ENCODE assay signal across 9 cellular contexts in the genomic region with DNA sequence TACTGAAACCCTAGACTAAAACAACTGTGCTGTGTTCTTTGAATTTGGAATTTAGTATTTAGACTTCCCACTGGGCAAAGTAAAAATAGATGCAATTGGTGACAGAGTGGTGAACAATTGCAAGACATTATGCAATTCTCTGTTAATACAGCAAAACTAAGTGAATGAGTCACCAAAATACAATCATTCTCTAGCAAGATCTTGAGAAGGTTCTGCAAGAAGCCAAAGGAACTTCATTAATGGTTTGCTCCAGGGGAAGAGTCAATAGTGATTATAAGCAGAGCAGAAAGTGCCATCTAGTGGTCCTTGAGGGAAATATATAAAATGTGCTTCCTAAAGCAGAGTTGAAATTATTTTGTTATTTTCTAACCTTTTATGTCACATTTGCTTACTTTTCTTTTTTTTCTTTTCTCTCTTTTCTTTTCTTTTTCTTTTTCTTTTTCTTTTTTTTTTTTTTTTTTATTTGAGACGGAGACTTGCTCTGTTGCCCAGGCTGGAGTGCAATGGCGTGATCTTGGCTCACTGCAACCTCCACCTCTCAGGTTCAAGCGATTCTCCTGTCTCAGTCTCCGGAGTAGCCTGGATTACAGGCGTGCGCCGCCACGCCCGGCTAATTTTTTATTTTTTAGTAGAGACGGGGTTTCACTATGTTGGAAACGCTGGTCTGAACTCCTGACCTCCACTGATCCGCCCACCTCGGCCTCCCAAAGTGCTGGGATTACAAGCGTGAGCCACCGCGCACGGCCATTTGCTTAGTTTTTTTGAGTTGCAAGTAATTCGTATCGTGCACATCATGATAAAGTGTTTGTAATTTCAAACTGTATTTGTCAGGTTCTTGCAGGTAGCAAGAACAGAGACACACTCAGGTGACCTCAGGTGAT.
DNase-seq lines count a peak whose midpoint lies in the region; ATAC-seq lines count a peak whose summit lies in the region.
"Had no signal": no experiment of that assay in that cellular context is flagged by ENCODE, and none has a peak within 500 bp of the region (broad histone marks: within the 10 kb centered on the region; RNA-seq: fewer than 3 reads in every experiment).

No MANE protein-coding gene starts in this region.

- no peaks in the 10 kb centered on the region for H3K9me3 Mint-ChIP-seq in stimulated activated naive B cell treated with anti-CD40 and anti-IgM and Interleukin-4, amounts not matched to agents 10 μg/mL and 1 μg/mL and 100 μg/mL, for 72 hours
- H3K9me3 Mint-ChIP-seq: activated naive CD4-positive, alpha-beta T cell treated with anti-CD3 and anti-CD28 coated beads, Interleukin-2, amount 50 U/mL, for 24 hours had no signal

- H3K27me3 Mint-ChIP-seq in stimulated activated naive B cell treated with anti-CD40 and anti-IgM and Interleukin-4, amounts not matched to agents 10 μg/mL and 1 μg/mL and 100 μg/mL, for 72 hours, result peaks cover 0 to 10% of the 10 kb centered on the region in 2 donors

- H3K36me3 Mint-ChIP-seq in stimulated activated naive B cell treated with anti-CD40 and anti-IgM and Interleukin-4, amounts not matched to agents 10 μg/mL and 1 μg/mL and 100 μg/mL, for 72 hours, result no peaks in the 10 kb centered on the region
- H3K36me3 Mint-ChIP-seq: activated naive CD4-positive, alpha-beta T cell treated with anti-CD3 and anti-CD28 coated beads, Interleukin-2, amount 50 U/mL, for 24 hours had no signal

- DNase-seq in DMS53 treated with DMSO at 0.1 percent for 48 hours (lab: John Stamatoyannopoulos, UW; ENCODE audit: unreplicated experiment) (peak; percentile 85), NCI-H526 (lab: John Stamatoyannopoulos, UW) (peak; percentile 57 to 75), astrocyte of the hippocampus (ENCODE audit: low read depth, low spot score) (peak; percentile 80), iPS-NIHi11 (ENCODE audit: low spot score) (peak; percentile 72)
- DNase-seq in stimulated activated naive B cell treated with anti-CD40 and anti-IgM and Interleukin-4, amounts not matched to agents 10 μg/mL and 1 μg/mL and 100 μg/mL, for 72 hours, result no peak
- DNase-seq in activated CD4-positive, alpha-beta T cell treated with anti-CD3 and anti-CD28 coated beads for 1 hour, result no peak

- no peaks in the 10 kb centered on the region for H3K4me1 Mint-ChIP-seq in stimulated activated naive B cell treated with anti-CD40 and anti-IgM and Interleukin-4, amounts not matched to agents 10 μg/mL and 1 μg/mL and 100 μg/mL, for 72 hours
- H3K4me1 Mint-ChIP-seq: activated naive CD4-positive, alpha-beta T cell treated with anti-CD3 and anti-CD28 coated beads, Interleukin-2, amount 50 U/mL, for 24 hours had no signal

- H3K27ac Mint-ChIP-seq in stimulated activated naive B cell treated with anti-CD40 and anti-IgM and Interleukin-4, amounts not matched to agents 10 μg/mL and 1 μg/mL and 100 μg/mL, for 72 hours, result no peak overlapping the region
- H3K27ac Mint-ChIP-seq: activated naive CD4-positive, alpha-beta T cell treated with anti-CD3 and anti-CD28 coated beads, Interleukin-2, amount 50 U/mL, for 24 hours had no signal

- no peak overlapping the region for H3K4me3 Mint-ChIP-seq in stimulated activated naive B cell treated with anti-CD40 and anti-IgM and Interleukin-4, amounts not matched to agents 10 μg/mL and 1 μg/mL and 100 μg/mL, for 72 hours
- H3K4me3 Mint-ChIP-seq: activated naive CD4-positive, alpha-beta T cell treated with anti-CD3 and anti-CD28 coated beads, Interleukin-2, amount 50 U/mL, for 24 hours had no signal

- ATAC-seq in GM19395 (IDR thresholded peaks at IDR 0.05; ENCODE audit: unreplicated experiment) (peak; percentile 97), HG03342 (IDR thresholded peaks at IDR 0.05; ENCODE audit: unreplicated experiment) (peak; percentile 91)
- peak; percentile 62 to 85 for ATAC-seq in stimulated activated naive B cell treated with anti-CD40 and anti-IgM and Interleukin-4, amounts not matched to agents 10 μg/mL and 1 μg/mL and 100 μg/mL, for 72 hours (replicated peaks)

Comparison
In these comparisons a context has a peak if more than half of its experiments do, and no peak if none do; other contexts are left out.
1. DNase-seq: peak in DMS53 treated with DMSO at 0.1 percent for 48 hours (single experiment), NCI-H526 (2 of 2), astrocyte of the hippocampus (single experiment) and iPS-NIHi11 (single experiment); none in stimulated activated naive B cell treated with anti-CD40 and anti-IgM and Interleukin-4, amounts not matched to agents 10 μg/mL and 1 μg/mL and 100 μg/mL, for 72 hours (single experiment) and activated CD4-positive, alpha-beta T cell treated with anti-CD3 and anti-CD28 coated beads for 1 hour (single experiment).
2. Peak in every context shown above with its lines, with median percentiles within 50 percentile points of each other: ATAC-seq.